ENCODE assay signal across 9 cellular contexts in the genomic region with DNA sequence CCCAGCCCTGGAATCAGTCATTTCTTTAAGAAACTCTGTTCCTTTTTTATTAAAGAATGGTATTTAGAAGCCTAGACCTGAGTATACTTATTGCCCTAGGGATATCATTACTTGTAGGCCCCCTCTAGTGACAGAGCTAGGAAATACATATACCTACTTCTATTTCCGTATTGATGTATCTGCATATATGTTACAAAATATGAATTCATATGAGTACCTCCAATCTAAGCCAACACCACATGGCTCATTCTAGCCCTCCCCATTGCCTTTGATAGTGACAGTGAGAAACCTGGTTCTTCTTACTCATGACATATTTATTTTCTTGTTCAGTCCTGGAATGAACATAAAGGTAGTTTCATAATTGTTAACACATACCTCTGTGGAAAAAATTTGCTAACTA.
DNase-seq lines count a peak whose midpoint lies in the region; ATAC-seq and TF ChIP-seq lines count a peak whose summit lies in the region.
"Had no signal": no experiment of that assay in that cellular context is flagged by ENCODE, and none has a peak within 500 bp of the region (broad histone marks: within the 10 kb centered on the region; RNA-seq: fewer than 3 reads in every experiment).

No MANE protein-coding gene starts in this region.

- TF ChIP-seq CTCF in BE2C (IDR thresholded peaks at IDR 0.05; ENCODE audit: low read depth, low read length): peak; percentile 60
- peak; percentile 27; the same call in 1 of the 2 replicates for TF ChIP-seq CTCF in GM12875 (IDR thresholded peaks at IDR 0.05; ENCODE audit: borderline replicate concordance, insufficient read depth, low read depth, low read length)
- peak; percentile 50 for TF ChIP-seq CTCF in VCaP (conservative IDR thresholded peaks at IDR 0.05)
- TF ChIP-seq CTCF in tibial nerve (IDR thresholded peaks at IDR 0.05): peak; percentile 8 to 42 (median 21)

- no peak overlapping the region for H3K4me3 ChIP-seq in BE2C (ENCODE audit: low read depth, low read length)
- no peak overlapping the region for H3K4me3 ChIP-seq in GM12875 (ENCODE audit: low read depth, low read length)
- no peak overlapping the region for H3K4me3 ChIP-seq in tibial nerve

- WGBS in tibial nerve, 2 donors: 26 to 50% methylated on average over 1 of the region's 1 CpG

- TF ChIP-seq EP300 in tibial nerve (IDR thresholded peaks at IDR 0.05): no peak

- no peaks in the 10 kb centered on the region for H3K27me3 ChIP-seq in BE2C
- H3K27me3 ChIP-seq in tibial nerve: no peaks in the 10 kb centered on the region
- H3K27me3 ChIP-seq: neutrophil had no signal

- H3K9me3 ChIP-seq in BE2C (no peaks in the 10 kb centered on the region), tibial nerve (peaks cover 0 to 10% (median 0%) of the 10 kb centered on the region in 4 donors)
- H3K9me3 ChIP-seq: neutrophil had no signal

- H3K4me1 ChIP-seq in BE2C: no peaks in the 10 kb centered on the region
- H3K4me1 ChIP-seq in tibial nerve: no peaks in the 10 kb centered on the region

- no peak for TF ChIP-seq POLR2A in tibial nerve (IDR thresholded peaks at IDR 0.05)

- no peak overlapping the region for H3K27ac ChIP-seq in VCaP
- H3K27ac ChIP-seq in tibial nerve: no peak overlapping the region
- H3K27ac ChIP-seq: neutrophil had no signal

- H3K36me3 ChIP-seq in BE2C (no peaks in the 10 kb centered on the region), tibial nerve (no peaks in the 10 kb centered on the region)
- H3K36me3 ChIP-seq: neutrophil had no signal

- no peak for DNase-seq in BE2C
- peak; percentile 83 for DNase-seq in NAMALWA (ENCODE audit: low spot score)
- DNase-seq in globus pallidus (ENCODE audit: low spot score): peak; percentile 30
- no peak for DNase-seq in tibial nerve (ENCODE audit: low spot score in 2 of 2)

- ATAC-seq in GM21737 (IDR thresholded peaks at IDR 0.05; ENCODE audit: unreplicated experiment) (no peak), HG02970 (IDR thresholded peaks at IDR 0.05; ENCODE audit: low FRiP score, unreplicated experiment) (no peak)

Comparison
In these comparisons a context has a peak if more than half of its experiments do, and no peak if none do; other contexts are left out.
1. DNase-seq: peak in NAMALWA (single experiment) and globus pallidus (single experiment); none in BE2C (single experiment) and tibial nerve (0 of 2).
2. Peak in every context shown above with its lines, with median percentiles within 50 percentile points of each other: CTCF ChIP-seq.